In the genomic region with DNA sequence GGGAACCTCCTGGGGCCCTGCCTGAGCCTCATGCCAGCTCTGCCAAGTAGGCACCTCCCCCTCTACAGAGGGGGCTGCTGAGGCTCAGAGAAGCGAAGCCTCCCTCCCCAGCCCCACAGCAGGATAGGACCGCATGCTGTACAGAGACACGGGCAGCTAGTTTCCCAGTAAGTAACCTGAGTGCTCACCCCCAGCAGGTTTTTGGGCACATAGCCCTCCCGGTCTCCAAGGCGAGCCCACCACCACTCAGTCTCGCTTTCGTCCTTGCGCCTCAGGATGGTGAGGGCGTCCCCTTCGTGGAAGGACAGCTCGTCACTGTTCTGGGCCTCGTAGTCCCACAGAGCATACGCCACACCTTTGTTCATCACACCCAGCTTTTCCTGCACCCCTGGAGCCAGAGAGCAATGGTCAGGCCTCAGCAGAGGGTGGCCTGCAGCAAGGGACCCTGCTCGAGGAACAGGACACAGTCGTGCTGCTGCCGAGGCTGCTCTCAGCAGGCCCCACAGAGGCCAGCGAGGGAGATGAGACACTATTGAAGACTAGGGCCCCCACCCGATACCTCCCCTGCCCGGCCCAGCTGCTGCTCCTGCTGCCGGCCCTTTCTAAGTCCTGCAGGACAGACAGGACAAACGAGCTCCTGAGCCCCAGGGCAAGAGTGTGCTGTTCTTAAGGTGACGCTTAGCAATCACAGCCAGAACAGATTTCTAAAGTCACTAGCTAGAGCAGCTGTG, we compare ENCODE assay signal across 16 cellular contexts. TPM values are rescaled to one million over a fixed set of nuclear protein-coding genes. Genes with fewer than 3 reads are reported as not detected.
DNase-seq lines count a peak whose midpoint lies in the region; ATAC-seq and TF ChIP-seq lines count a peak whose summit lies in the region.
"Had no signal": no experiment of that assay in that cellular context is flagged by ENCODE, and none has a peak within 500 bp of the region (broad histone marks: within the 10 kb centered on the region; RNA-seq: fewer than 3 reads in every experiment).

No MANE protein-coding gene starts in this region.

- no peak for TF ChIP-seq CTCF in breast epithelium (IDR thresholded peaks at IDR 0.05)
- no peak for TF ChIP-seq CTCF in MCF 10A (IDR thresholded peaks at IDR 0.05; ENCODE audit: unreplicated experiment)
- TF ChIP-seq CTCF in endodermal cell (conservative IDR thresholded peaks at IDR 0.05) = no peak
- no peak for TF ChIP-seq CTCF in upper lobe of right lung (IDR thresholded peaks at IDR 0.05)

- CTCF ChIA-PET in MCF 10A (lab: Yijun Ruan, JAX) = no interaction called here

- H3K79me1 ChIP-seq in trophoblast cell (ENCODE audit: low read length) = peaks cover 13% of the 10 kb centered on the region

- H3K36me3 ChIP-seq in breast epithelium = no peaks in the 10 kb centered on the region
- H3K36me3 ChIP-seq in endodermal cell (ENCODE audit: control insufficient read depth, insufficient read depth, low read length) = peaks cover 34% of the 10 kb centered on the region
- H3K36me3 ChIP-seq in trophoblast cell (ENCODE audit: control insufficient read depth in 1 of 2, insufficient read depth in 2 of 2, low read length in 2 of 2) = peaks cover 34 to 48% of the 10 kb centered on the region in 2 experiments
- peaks cover 86% of the 10 kb centered on the region for H3K36me3 ChIP-seq in upper lobe of right lung

- peak overlapping the region; percentile 8 for H2AFZ ChIP-seq in trophoblast cell (ENCODE audit: insufficient read depth, low read length, poor library complexity)

- H3K27ac ChIP-seq in breast epithelium = peak overlapping the region; percentile 92 to 96
- peak overlapping the region; percentile 83 for H3K27ac ChIP-seq in endodermal cell (ENCODE audit: low read depth, low read length)
- H3K27ac ChIP-seq in trophoblast cell (ENCODE audit: low read depth, low read length) = peak overlapping the region; percentile 86
- peak overlapping the region; percentile 70 for H3K27ac ChIP-seq in upper lobe of right lung
- H3K27ac ChIP-seq: A549 had no signal

- peak overlapping the region; percentile 7 for H3K14ac ChIP-seq in trophoblast cell (ENCODE audit: low read length)

- no peak overlapping the region for H3K9ac ChIP-seq in endodermal cell (ENCODE audit: extremely low read depth, low read length, poor library complexity, severe bottlenecking)
- H3K9ac ChIP-seq in trophoblast cell (ENCODE audit: low read length) = no peak overlapping the region

- H3K9me3 ChIP-seq in breast epithelium (no peaks in the 10 kb centered on the region), endodermal cell (ENCODE audit: control insufficient read depth, low read length) (no peaks in the 10 kb centered on the region), trophoblast cell (ENCODE audit: insufficient read depth, low read depth, low read length) (peaks cover 6% of the 10 kb centered on the region), upper lobe of right lung (no peaks in the 10 kb centered on the region)
- H3K9me3 ChIP-seq: A549 had no signal

- no peak for ATAC-seq in upper lobe of right lung
- ATAC-seq: left colon, SK-N-SH treated with all-trans-retinoic acid at 6 μM for 48 hours had no signal

- H3K18ac ChIP-seq in trophoblast cell (ENCODE audit: low read length) = peak overlapping the region; percentile 20

- no peak overlapping the region for H3K23ac ChIP-seq in trophoblast cell (ENCODE audit: low read length)

- POLR2A ChIA-PET in MCF 10A (lab: Yijun Ruan, JAX) = interaction anchor here (0.7 to 0.8 kb wide), 3 partner anchors 10 to 1341 kb away, joined by 3 read pairs; partner anchors contain the start of genes XRCC3 and ZFYVE21

- WGBS in endodermal cell (ENCODE audit: insufficient coverage in 1 of 2, insufficient read length in 1 of 2), 2 experiments = 92 to 93% methylated on average over 14 to 22 of the region's 22 CpGs
- WGBS in trophoblast cell (ENCODE audit: extremely low coverage, insufficient coverage, insufficient read length) = no CpG with 5 or more reads among the region's 22 CpGs

- H2AK5ac ChIP-seq in trophoblast cell (ENCODE audit: low read length) = peak overlapping the region; percentile 28

- H2BK120ac ChIP-seq in trophoblast cell (ENCODE audit: insufficient read depth, low read length, poor library complexity) = peak overlapping the region; percentile 27

- H3K27me3 ChIP-seq in breast epithelium (no peaks in the 10 kb centered on the region), endodermal cell (ENCODE audit: control insufficient read depth, insufficient read depth, low read length, poor library complexity, severe bottlenecking) (no peaks in the 10 kb centered on the region), trophoblast cell (ENCODE audit: insufficient read depth, low read length) (no peaks in the 10 kb centered on the region), upper lobe of right lung (no peaks in the 10 kb centered on the region)

- H3K27me3 Mint-ChIP-seq in MCF 10A (ENCODE audit: insufficient read depth, unreplicated experiment) (no peaks in the 10 kb centered on the region), endodermal cell (ENCODE audit: insufficient read depth) (no peaks in the 10 kb centered on the region)
- H3K27me3 Mint-ChIP-seq: naive B cell, progenitor cell of endocrine pancreas had no signal

- no peak for TF ChIP-seq POLR2A in breast epithelium (IDR thresholded peaks at IDR 0.05)

- no peaks in the 10 kb centered on the region for H3K9me3 Mint-ChIP-seq in MCF 10A (ENCODE audit: unreplicated experiment)
- H3K9me3 Mint-ChIP-seq in endodermal cell = no peaks in the 10 kb centered on the region
- H3K9me3 Mint-ChIP-seq: naive B cell had no signal

- H2BK12ac ChIP-seq in trophoblast cell (ENCODE audit: low read length) = peak overlapping the region; percentile 23

- H3K27ac Mint-ChIP-seq in MCF 10A (ENCODE audit: low read depth, unreplicated experiment) (no peak overlapping the region), endodermal cell (peak overlapping the region; percentile 64)
- H3K27ac Mint-ChIP-seq: progenitor cell of endocrine pancreas had no signal

- H3K4me3 ChIP-seq in breast epithelium (peak overlapping the region in 1 of 3 donors; percentile 9), endodermal cell (ENCODE audit: low read length) (no peak overlapping the region), trophoblast cell (ENCODE audit: low read depth, low read length) (no peak overlapping the region), upper lobe of right lung (no peak overlapping the region)
- H3K4me3 ChIP-seq: A549 had no signal

- H3K4me1 Mint-ChIP-seq in MCF 10A (ENCODE audit: insufficient read depth, unreplicated experiment) (no peaks in the 10 kb centered on the region), endodermal cell (no peaks in the 10 kb centered on the region)

- peak overlapping the region; percentile 22 for H4K91ac ChIP-seq in trophoblast cell (ENCODE audit: low read depth, low read length)

- H3K4me3 Mint-ChIP-seq in MCF 10A (ENCODE audit: unreplicated experiment) (no peak overlapping the region), endodermal cell (no peak overlapping the region)
- H3K4me3 Mint-ChIP-seq: naive B cell had no signal

- H3K4ac ChIP-seq in trophoblast cell (ENCODE audit: low read depth, low read length) = no peak overlapping the region

- intact Hi-C loops in breast epithelium (cut with DNase I; ENCODE audit: low total_unique reads) = no loop called here
- intact Hi-C loops in MCF 10A (cut with micrococcal nuclease) = no loop called here
- intact Hi-C loops in upper lobe of right lung (cut with DNase I) = no loop called here

- no peak overlapping the region for H4K12ac ChIP-seq in trophoblast cell (ENCODE audit: low read depth, low read length)

- H3K4me1 ChIP-seq in breast epithelium (peaks cover 16 to 25% of the 10 kb centered on the region in 2 donors), endodermal cell (ENCODE audit: control insufficient read depth, insufficient read depth, low read length) (no peaks in the 10 kb centered on the region), trophoblast cell (ENCODE audit: control insufficient read depth in 1 of 2, insufficient read depth in 2 of 2, low read length in 2 of 2) (peaks cover 34 to 46% of the 10 kb centered on the region in 2 experiments), upper lobe of right lung (peaks cover 18% of the 10 kb centered on the region)
- H3K4me1 ChIP-seq: A549 had no signal

- H3K36me3 Mint-ChIP-seq in MCF 10A (ENCODE audit: insufficient read depth, unreplicated experiment) = peaks cover 66% of the 10 kb centered on the region
- H3K36me3 Mint-ChIP-seq in endodermal cell (ENCODE audit: low read depth) = peaks cover 43% of the 10 kb centered on the region
- H3K36me3 Mint-ChIP-seq: naive B cell had no signal

- peak overlapping the region; percentile 6 for H2BK5ac ChIP-seq in trophoblast cell (ENCODE audit: low read depth, low read length, poor library complexity)

- BruUV-seq in MCF 10A (replicated peaks; lab: Mats Ljungman, UMichigan) = no TSS peak

- DNase-seq in breast epithelium (ENCODE audit: low spot score in 2 of 2) = peak; percentile 79 to 84
- DNase-seq in MCF 10A (ENCODE audit: unreplicated experiment) = no peak
- no peak for DNase-seq in endodermal cell
- DNase-seq in trophoblast cell = peak; percentile 88 to 92
- peak; percentile 61 for DNase-seq in upper lobe of right lung
- DNase-seq in amniotic stem cell (lab: John Stamatoyannopoulos, UW) = no peak
- DNase-seq in activated naive CD4-positive, alpha-beta T cell (lab: John Stamatoyannopoulos, UW) = no peak
- DNase-seq in stimulated activated CD4-positive, alpha-beta T cell treated with anti-CD3 and anti-CD28 coated beads, Interleukin-4, amount 100 ng/mL, for 4 hours = no peak
- DNase-seq: left colon; naive B cell; NCI-H1436 treated with DMSO at 0.1 percent for 48 hours; NCI-H446; stimulated activated CD4-positive, alpha-beta T cell treated with anti-CD3 and anti-CD28 coated beads, Interleukin-15, amount 100 ng/mL, for 24 hours had no signal

- H4K8ac ChIP-seq in trophoblast cell (ENCODE audit: low read depth, low read length) = peak overlapping the region; percentile 3

- peak overlapping the region; percentile 42 for H3K4me2 ChIP-seq in trophoblast cell (ENCODE audit: low read length)
- H3K4me2 ChIP-seq: A549 had no signal

- peaks cover 3% of the 10 kb centered on the region for H3K79me2 ChIP-seq in trophoblast cell (ENCODE audit: control insufficient read depth, insufficient read depth, low read length, poor library complexity)

RNA-seq across cellular contexts. Expression of gene ZFYVE21, which starts 20.4 kb away (rescaled TPM):
- 100 to 1,000 TPM in 1 of 3 donors, 10 to 100 TPM in 2; 57.4 to 140 (median 96.0) TPM for total RNA-seq in breast epithelium
- total RNA-seq in MCF 10A (2022) = 28.6 and 35.5 TPM in 2 replicates
- total RNA-seq in endodermal cell = 10 to 100 TPM; 42.5 to 55.6 TPM
- 42.1 TPM for polyA plus RNA-seq in endodermal cell (2013, experiment 1 of 2)
- polyA plus RNA-seq in endodermal cell (2013, experiment 2 of 2) = 40.3 TPM
- polyA plus RNA-seq in trophoblast cell (2013) = 49.1 and 50.0 TPM in 2 replicates
- total RNA-seq in upper lobe of right lung = 61.3 TPM

RNA-seq across cellular contexts. Expression of gene XRCC3, which starts 20.7 kb away (rescaled TPM):
- total RNA-seq in breast epithelium (10 to 100 TPM in 1 of 3 donors, 1 to 10 TPM in 2; 5.9 to 10.2 (median 5.9) TPM), MCF 10A (2022) (9.4 and 17.5 TPM in 2 replicates), endodermal cell (10 to 100 TPM; 39.2 to 42.6 TPM), upper lobe of right lung (5.6 TPM)
- polyA plus RNA-seq in endodermal cell (2013, experiment 1 of 2) = 22.5 TPM
- polyA plus RNA-seq in endodermal cell (2013, experiment 2 of 2) = 24.3 TPM
- polyA plus RNA-seq in trophoblast cell (2013) = 10.1 and 11.7 TPM in 2 replicates

Comparison
In these comparisons a context has a peak if more than half of its experiments do, and no peak if none do; other contexts are left out.
1. DNase-seq: peak in breast epithelium (2 of 2), trophoblast cell (2 of 2) and upper lobe of right lung (single experiment); none in MCF 10A (single experiment), endodermal cell (single experiment), amniotic stem cell (single experiment), activated naive CD4-positive, alpha-beta T cell (0 of 4) and stimulated activated CD4-positive, alpha-beta T cell treated with anti-CD3 and anti-CD28 coated beads, Interleukin-4, amount 100 ng/mL, for 4 hours (0 of 2).
2. Peak in every context shown above with its lines, with median percentiles within 50 percentile points of each other: H3K27ac ChIP-seq.